Comparison of ENCODE assay signal across 7 cellular contexts in the genomic region with DNA sequence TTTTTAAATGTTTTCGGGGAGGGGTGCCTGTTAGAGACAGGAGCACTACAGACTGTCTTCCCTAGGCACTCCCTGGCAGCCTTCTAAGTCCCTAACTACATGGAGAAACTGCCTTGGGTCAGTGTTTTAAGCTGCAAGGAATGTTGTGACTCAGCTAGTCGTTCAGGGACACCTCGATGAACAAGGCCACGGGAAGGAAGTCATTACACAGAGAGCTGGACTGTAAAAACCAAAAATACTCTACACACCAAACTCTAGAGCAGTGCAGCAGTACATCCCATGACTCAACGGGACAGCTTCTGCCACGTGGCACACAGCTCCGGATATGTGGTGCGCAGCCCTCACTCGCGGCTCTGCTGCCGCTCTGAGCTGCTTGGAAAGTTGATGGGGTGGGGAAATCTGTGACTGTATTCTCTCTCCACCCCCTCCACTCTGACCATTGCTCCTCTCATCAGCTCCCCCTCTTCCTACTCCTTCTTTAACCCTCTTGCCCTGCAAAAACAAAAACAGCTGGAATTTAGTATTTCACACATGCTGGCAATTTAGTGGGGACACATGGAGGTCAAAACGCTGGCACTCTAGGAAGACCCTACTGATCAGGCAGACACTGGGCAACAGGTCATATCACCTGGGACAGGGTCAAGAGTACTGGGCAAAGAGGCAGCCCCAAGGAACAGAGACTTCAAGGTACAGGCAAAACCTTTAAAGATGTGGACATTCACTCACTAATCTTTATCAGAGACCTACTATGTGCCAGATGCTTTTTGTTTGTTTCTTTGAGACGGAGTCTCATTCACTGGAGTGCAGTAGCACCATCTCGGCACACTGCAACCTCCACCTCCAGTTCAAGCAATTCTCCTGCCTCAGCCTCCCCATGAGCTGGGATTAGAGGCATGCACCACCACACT. TPM values are rescaled to one million over a fixed set of nuclear protein-coding genes. Genes with fewer than 3 reads are reported as not detected.
A peak's percentile ranks its signal among the peaks of the same experiment; 100 is the strongest.
DNase-seq lines count a peak whose midpoint lies in the region; ATAC-seq lines count a peak whose summit lies in the region.

No MANE protein-coding gene starts in this region.

- H3K4me1 Mint-ChIP-seq in activated CD4-positive, alpha-beta memory T cell treated with anti-CD3 and anti-CD28 coated beads, Interleukin-2, amount 10 ng/mL, durations not matched to agents 7 days and 5 days = peaks cover 14% of the 10 kb centered on the region
- peaks cover 8 to 9% of the 10 kb centered on the region in 2 donors for H3K4me1 Mint-ChIP-seq in effector memory CD8-positive, alpha-beta T cell (ENCODE audit: low read depth in 2 of 2)
- H3K4me1 Mint-ChIP-seq in naive B cell = peaks cover 12 to 19% (median 14%) of the 10 kb centered on the region in 3 donors

- peaks cover 2% of the 10 kb centered on the region for H3K27me3 Mint-ChIP-seq in activated CD4-positive, alpha-beta memory T cell treated with anti-CD3 and anti-CD28 coated beads, Interleukin-2, amount 10 ng/mL, durations not matched to agents 7 days and 5 days
- H3K27me3 Mint-ChIP-seq in effector memory CD8-positive, alpha-beta T cell = peaks cover 0 to 2% of the 10 kb centered on the region in 2 donors
- peaks cover 0 to 26% (median 21%) of the 10 kb centered on the region in 3 donors for H3K27me3 Mint-ChIP-seq in naive B cell

- H3K4me3 Mint-ChIP-seq in activated CD4-positive, alpha-beta memory T cell treated with anti-CD3 and anti-CD28 coated beads, Interleukin-2, amount 10 ng/mL, durations not matched to agents 7 days and 5 days = no peak overlapping the region
- no peak overlapping the region for H3K4me3 Mint-ChIP-seq in effector memory CD8-positive, alpha-beta T cell
- peak overlapping the region in 6 of 8 donors; percentile 5 to 77 (median 39) for H3K4me3 Mint-ChIP-seq in naive B cell

- H3K27ac Mint-ChIP-seq in activated CD4-positive, alpha-beta memory T cell treated with anti-CD3 and anti-CD28 coated beads, Interleukin-2, amount 10 ng/mL, durations not matched to agents 7 days and 5 days = peak overlapping the region; percentile 57
- H3K27ac Mint-ChIP-seq in effector memory CD8-positive, alpha-beta T cell = no peak overlapping the region
- peak overlapping the region in 2 of 6 donors; percentile 49 to 63 for H3K27ac Mint-ChIP-seq in naive B cell

- peak; percentile 91 for DNase-seq in Kasumi-1 (lab: John Stamatoyannopoulos, UW)
- peak; percentile 72 for DNase-seq in activated CD4-positive, alpha-beta memory T cell treated with anti-CD3 and anti-CD28 coated beads, Interleukin-2, amount 10 ng/mL, durations not matched to agents 7 days and 5 days
- peak; percentile 21 to 32 (median 23) for DNase-seq in effector memory CD8-positive, alpha-beta T cell
- DNase-seq in naive B cell = peak; percentile 22
- DNase-seq in stimulated activated naive CD8-positive, alpha-beta T cell treated with anti-CD3 and anti-CD28 coated beads, Interleukin-15, Interleukin-2, amounts not matched to agents 100 U/mL and 50 U/mL, for 24 hours = peak; percentile 71
- no peak for DNase-seq in NCI-H748 (lab: John Stamatoyannopoulos, UW; ENCODE audit: unreplicated experiment)

- ATAC-seq in GM19351 (IDR thresholded peaks at IDR 0.05; ENCODE audit: unreplicated experiment) (peak; percentile 90), naive B cell (ENCODE audit: low read depth in 2 of 2) (peak; percentile 99 to 100)
- peak; percentile 100 for ATAC-seq in effector memory CD8-positive, alpha-beta T cell (replicated peaks)
- ATAC-seq in stimulated activated naive CD8-positive, alpha-beta T cell treated with anti-CD3 and anti-CD28 coated beads, Interleukin-15, Interleukin-2, amounts not matched to agents 100 U/mL and 50 U/mL, for 24 hours = peak; percentile 99

- H3K9me3 Mint-ChIP-seq in activated CD4-positive, alpha-beta memory T cell treated with anti-CD3 and anti-CD28 coated beads, Interleukin-2, amount 10 ng/mL, durations not matched to agents 7 days and 5 days = no peaks in the 10 kb centered on the region
- H3K9me3 Mint-ChIP-seq in effector memory CD8-positive, alpha-beta T cell = no peaks in the 10 kb centered on the region
- H3K9me3 Mint-ChIP-seq in naive B cell = no peaks in the 10 kb centered on the region

- CTCF ChIA-PET in activated CD4-positive, alpha-beta memory T cell treated with anti-CD3 and anti-CD28 coated beads, Interleukin-2, amount 10 ng/mL, durations not matched to agents 7 days and 5 days (lab: Charles Lee) = interaction anchor here (0.6 to 2.5 kb wide), 6 partner anchors 8 to 339 kb away, joined by 3 to 9 read pairs (median 6); a partner anchor contains a TSS

- no peaks in the 10 kb centered on the region for H3K36me3 Mint-ChIP-seq in activated CD4-positive, alpha-beta memory T cell treated with anti-CD3 and anti-CD28 coated beads, Interleukin-2, amount 10 ng/mL, durations not matched to agents 7 days and 5 days (ENCODE audit: low read depth)
- H3K36me3 Mint-ChIP-seq in effector memory CD8-positive, alpha-beta T cell (ENCODE audit: insufficient read depth) = no peaks in the 10 kb centered on the region
- H3K36me3 Mint-ChIP-seq in naive B cell = no peaks in the 10 kb centered on the region

- POLR2A ChIA-PET in activated CD4-positive, alpha-beta memory T cell treated with anti-CD3 and anti-CD28 coated beads, Interleukin-2, amount 10 ng/mL, durations not matched to agents 7 days and 5 days (lab: Charles Lee) = interaction anchor here (0.8 to 1.5 kb wide), 3 partner anchors 13 to 289 kb away, joined by 3 to 4 read pairs (median 3); a partner anchor contains a TSS

RNA-seq across cellular contexts. Expression of a gene that starts 10.9 kb away (rescaled TPM):
- under 1 TPM; 0.65 to 0.68 TPM for total RNA-seq in activated CD4-positive, alpha-beta memory T cell treated with anti-CD3 and anti-CD28 coated beads, Interleukin-2, amount 10 ng/mL, durations not matched to agents 7 days and 5 days
- not detected for polyA plus RNA-seq in naive B cell (ENCODE audit: low read depth in 6 of 6)

RNA-seq across cellular contexts. Expression of a gene that starts 12.2 kb away (rescaled TPM):
- total RNA-seq in activated CD4-positive, alpha-beta memory T cell treated with anti-CD3 and anti-CD28 coated beads, Interleukin-2, amount 10 ng/mL, durations not matched to agents 7 days and 5 days = 1 to 10 TPM; 5.9 to 8.7 TPM
- 10 to 100 TPM in 3 of 6 donors, 1 to 10 TPM in 3; 3.8 to 27.8 (median 11.9) TPM for polyA plus RNA-seq in naive B cell (ENCODE audit: low read depth in 6 of 6)

RNA-seq across cellular contexts. Expression of a gene that starts 36.9 kb away (rescaled TPM):
- total RNA-seq in activated CD4-positive, alpha-beta memory T cell treated with anti-CD3 and anti-CD28 coated beads, Interleukin-2, amount 10 ng/mL, durations not matched to agents 7 days and 5 days = not detected
- not detected for polyA plus RNA-seq in naive B cell (ENCODE audit: low read depth in 6 of 6)

Comparison
In these comparisons a context has a peak if more than half of its experiments do, and no peak if none do; other contexts are left out.
1. H3K4me3 Mint-ChIP-seq: peak in naive B cell (6 of 8); none in activated CD4-positive, alpha-beta memory T cell treated with anti-CD3 and anti-CD28 coated beads, Interleukin-2, amount 10 ng/mL, durations not matched to agents 7 days and 5 days (single experiment) and effector memory CD8-positive, alpha-beta T cell (0 of 2).
2. Peak in every context shown above with its lines, with median percentiles within 50 percentile points of each other: ATAC-seq.